In genomic region chr9:131633491-131634031, GRCh38 we compare ENCODE assay signal across 13 cellular contexts.
DNase-seq lines count a peak whose midpoint lies in the region; ATAC-seq and TF ChIP-seq lines count a peak whose summit lies in the region.
"Had no signal": no experiment of that assay in that cellular context is flagged by ENCODE, and none has a peak within 500 bp of the region (broad histone marks: within the 10 kb centered on the region; RNA-seq: fewer than 3 reads in every experiment).

No MANE protein-coding gene starts in this region.

- no peak for TF ChIP-seq RAD21 in Ishikawa (IDR thresholded peaks at IDR 0.05; ENCODE audit: low read depth)

- ATAC-seq in body of pancreas (no peak), memory B cell (ENCODE audit: low read depth) (no peak), GM19397 (IDR thresholded peaks at IDR 0.05; ENCODE audit: unreplicated experiment) (no peak), GM18909 (IDR thresholded peaks at IDR 0.05; ENCODE audit: poor library complexity, unreplicated experiment) (no peak)
- ATAC-seq: naive thymus-derived CD4-positive, alpha-beta T cell had no signal

- H3K4me1 Mint-ChIP-seq in CD14-positive monocyte, result peaks cover 48% of the 10 kb centered on the region
- H3K4me1 Mint-ChIP-seq in memory B cell, result peaks cover 39% of the 10 kb centered on the region

- H3K4me3 ChIP-seq in body of pancreas, result no peak overlapping the region

- H3K27ac Mint-ChIP-seq in CD14-positive monocyte (peak overlapping the region in 5 of 7 donors; percentile 58 to 99 (median 96)), memory B cell (peak overlapping the region; percentile 91)

- WGBS in body of pancreas, 2 donors, result 74 to 84% methylated on average over 9 of the region's 9 CpGs

- H3K36me3 ChIP-seq in body of pancreas (replicated peaks in 1 of 2; ENCODE audit: insufficient read depth in 1 of 2, low read depth in 2 of 2), result peaks cover 7 to 8% of the 10 kb centered on the region in 2 donors

- TF ChIP-seq POLR2A in body of pancreas (IDR thresholded peaks at IDR 0.05), result no peak

- no peak overlapping the region for H3K4me3 Mint-ChIP-seq in CD14-positive monocyte
- H3K4me3 Mint-ChIP-seq in memory B cell, result no peak overlapping the region
- H3K4me3 Mint-ChIP-seq: central memory CD8-positive, alpha-beta T cell; naive thymus-derived CD4-positive, alpha-beta T cell had no signal

- H3K36me3 Mint-ChIP-seq in CD14-positive monocyte, result peaks cover 67 to 84% of the 10 kb centered on the region in 2 donors
- peaks cover 28% of the 10 kb centered on the region for H3K36me3 Mint-ChIP-seq in memory B cell

- intact Hi-C loops in CD14-positive monocyte (cut with micrococcal nuclease) (no loop called here), body of pancreas (cut with DNase I) (no loop called here)

- H3K9me3 Mint-ChIP-seq in CD14-positive monocyte (no peaks in the 10 kb centered on the region), memory B cell (no peaks in the 10 kb centered on the region)
- H3K9me3 Mint-ChIP-seq: central memory CD8-positive, alpha-beta T cell; naive thymus-derived CD4-positive, alpha-beta T cell had no signal

- H3K27me3 Mint-ChIP-seq in CD14-positive monocyte (ENCODE audit: low read depth in 3 of 3) (no peaks in the 10 kb centered on the region), memory B cell (no peaks in the 10 kb centered on the region)
- H3K27me3 Mint-ChIP-seq: central memory CD8-positive, alpha-beta T cell; naive thymus-derived CD4-positive, alpha-beta T cell had no signal

- peak overlapping the region; percentile 57 to 91 (median 87) for H3K27ac ChIP-seq in body of pancreas

- H3K27me3 ChIP-seq in body of pancreas, result no peaks in the 10 kb centered on the region

- TF ChIP-seq CTCF in CD14-positive monocyte (IDR thresholded peaks at IDR 0.05) (no peak), body of pancreas (IDR thresholded peaks at IDR 0.05) (no peak)

- TF ChIP-seq EP300 in Ishikawa (IDR thresholded peaks at IDR 0.05; ENCODE audit: borderline replicate concordance), result 0 out of 2 replicates have a peak, but pooled peaks have one; percentile 22

- H3K9me3 ChIP-seq in body of pancreas, result no peaks in the 10 kb centered on the region
- H3K9me3 ChIP-seq: SK-N-SH had no signal

- H3K4me1 ChIP-seq in body of pancreas, result peaks cover 49% of the 10 kb centered on the region

- DNase-seq in CD14-positive monocyte (ENCODE audit: low spot score) (no peak), body of pancreas (no peak), memory B cell (ENCODE audit: low spot score in 2 of 2) (no peak), HuH-7.5 (ENCODE audit: low spot score) (no peak)
- no peak for DNase-seq in effector CD4-positive, alpha-beta T cell
- DNase-seq: activated gamma-delta T cell; naive thymus-derived CD4-positive, alpha-beta T cell; NCI-H748 treated with DMSO at 0.1 percent for 48 hours; SK-N-SH had no signal

TF ChIP-seq in Ishikawa, 13 proteins besides CTCF, POLR2A, EP300 and RAD21:
- TF ChIP-seq ZBTB7A (IDR thresholded peaks at IDR 0.05; ENCODE audit: low read depth), result no peak
- TF ChIP-seq YY1 (IDR thresholded peaks at IDR 0.05; ENCODE audit: low read depth), result no peak
- no peak; the same call in none of the 2 replicates for TF ChIP-seq TEAD4 (IDR thresholded peaks at IDR 0.05)
- no peak for TF ChIP-seq CREB1 (IDR thresholded peaks at IDR 0.05; ENCODE audit: low read depth)
- TF ChIP-seq NFIC (IDR thresholded peaks at IDR 0.05), result peak; percentile 81
- no peak; the same call in 1 of the 2 replicates for TF ChIP-seq MAX (IDR thresholded peaks at IDR 0.05)
- TF ChIP-seq REST (IDR thresholded peaks at IDR 0.05; ENCODE audit: low read depth), result no peak
- TF ChIP-seq FOXM1 (IDR thresholded peaks at IDR 0.05; ENCODE audit: borderline replicate concordance, low read depth), result no peak
- TF ChIP-seq TCF12 (IDR thresholded peaks at IDR 0.05; ENCODE audit: low read depth), result peak; percentile 40; the same call in 1 of the 2 replicates
- TF ChIP-seq USF1 (IDR thresholded peaks at IDR 0.05), result no peak
- no peak for TF ChIP-seq TAF1 (IDR thresholded peaks at IDR 0.05; ENCODE audit: low read depth)
